39 cellular contexts compared by ENCODE assay signal in genomic region chr9:69202556-69202955, GRCh38.
"Had no signal": no experiment of that assay in that cellular context is flagged by ENCODE, and none has a peak within 500 bp of the region (broad histone marks: within the 10 kb centered on the region; RNA-seq: fewer than 3 reads in every experiment).

No MANE protein-coding gene starts in this region.

- H3K36me3 Mint-ChIP-seq: activated naive CD4-positive, alpha-beta T cell treated with anti-CD3 and anti-CD28 coated beads, Interleukin-2, amount 10 ng/mL, durations not matched to agents 7 days and 5 days; activated naive CD4-positive, alpha-beta T cell treated with anti-CD3 and anti-CD28 coated beads, Interleukin-2, amount 50 U/mL, for 24 hours; activated naive CD4-positive, alpha-beta T cell treated with anti-CD3 and anti-CD28 coated beads, Interleukin-2, amount 50 U/mL, for 72 hours; activated naive CD8-positive, alpha-beta T cell treated with anti-CD3 and anti-CD28 coated beads for 36 hours; activated naive CD8-positive, alpha-beta T cell treated with anti-CD3 and anti-CD28 coated beads, Interleukin-2, amount 10 ng/mL, durations not matched to agents 7 days and 5 days; brain had no signal

- H3K9me3 Mint-ChIP-seq: activated naive CD4-positive, alpha-beta T cell treated with anti-CD3 and anti-CD28 coated beads for 36 hours; activated naive CD4-positive, alpha-beta T cell treated with anti-CD3 and anti-CD28 coated beads, Interleukin-2, amount 10 ng/mL, durations not matched to agents 7 days and 5 days; activated naive CD4-positive, alpha-beta T cell treated with anti-CD3 and anti-CD28 coated beads, Interleukin-2, amount 50 U/mL, for 24 hours; activated naive CD4-positive, alpha-beta T cell treated with anti-CD3 and anti-CD28 coated beads, Interleukin-2, amount 50 U/mL, for 72 hours; activated naive CD8-positive, alpha-beta T cell treated with anti-CD3 and anti-CD28 coated beads for 36 hours; activated naive CD8-positive, alpha-beta T cell treated with anti-CD3 and anti-CD28 coated beads, Interleukin-2, amount 10 ng/mL, durations not matched to agents 7 days and 5 days; activated naive CD8-positive, alpha-beta T cell treated with anti-CD3 and anti-CD28 coated beads, Interleukin-2, amount 50 U/mL, for 24 hours; activated T-cell treated with anti-CD3 and anti-CD28 coated beads, Interleukin-2, amount 50 U/mL, for 24 hours; activated T-cell treated with anti-CD3 and anti-CD28 coated beads, Interleukin-2, amount 50 U/mL, for 4 hours; activated T-cell treated with anti-CD3 and anti-CD28 coated beads, Interleukin-2, amount 50 U/mL, for 72 hours; activated T-helper 1 cell treated with anti-CD3 and anti-CD28 coated beads, Interleukin-12 subunit alpha, Interleukin-12 subunit beta, Interleukin-2, Interleukin-4 antibody, amounts not matched to agents 30 ng/mL and 10 ng/mL and 1 ng/mL, durations not matched to agents 14 hours and 24 hours and 36 hours; activated T-helper 17 cell treated with anti-CD3 and anti-CD28 coated beads, Interleukin-2, amount 50 U/mL, for 72 hours; activated T-helper 2 cell treated with anti-CD3 and anti-CD28 coated beads, Interferon-gamma antibody, Interleukin-2, Interleukin-4, amounts not matched to agents 10 μg/mL and 5 μg/mL and 100 μg/mL, durations not matched to agents 14 hours and 24 hours and 36 hours; brain; central memory CD8-positive, alpha-beta T cell had no signal

- H3K27me3 ChIP-seq: adrenal gland, ascending aorta, body of pancreas, brain microvascular endothelial cell, breast epithelium, cardiac muscle cell had no signal

- H3K4me3 Mint-ChIP-seq: activated naive CD4-positive, alpha-beta T cell treated with anti-CD3 and anti-CD28 coated beads for 36 hours; activated naive CD4-positive, alpha-beta T cell treated with anti-CD3 and anti-CD28 coated beads, Interleukin-2, amount 10 ng/mL, durations not matched to agents 7 days and 5 days; activated naive CD4-positive, alpha-beta T cell treated with anti-CD3 and anti-CD28 coated beads, Interleukin-2, amount 50 U/mL, for 24 hours; activated naive CD8-positive, alpha-beta T cell; activated naive CD8-positive, alpha-beta T cell treated with anti-CD3 and anti-CD28 coated beads for 36 hours; activated naive CD8-positive, alpha-beta T cell treated with anti-CD3 and anti-CD28 coated beads, Interleukin-2, amount 10 ng/mL, durations not matched to agents 7 days and 5 days; activated naive CD8-positive, alpha-beta T cell treated with anti-CD3 and anti-CD28 coated beads, Interleukin-2, amount 50 U/mL, for 24 hours; activated T-cell treated with anti-CD3 and anti-CD28 coated beads, Interleukin-2, amount 50 U/mL, for 24 hours; activated T-cell treated with anti-CD3 and anti-CD28 coated beads, Interleukin-2, amount 50 U/mL, for 4 hours; activated T-cell treated with anti-CD3 and anti-CD28 coated beads, Interleukin-2, amount 50 U/mL, for 72 hours; activated T-helper 1 cell treated with anti-CD3 and anti-CD28 coated beads, Interleukin-12 subunit alpha, Interleukin-12 subunit beta, Interleukin-2, Interleukin-4 antibody, amounts not matched to agents 30 ng/mL and 10 ng/mL and 1 ng/mL, durations not matched to agents 14 hours and 24 hours and 36 hours; activated T-helper 17 cell treated with anti-CD3 and anti-CD28 coated beads, Interleukin-2, amount 50 U/mL, for 72 hours; brain; central memory CD8-positive, alpha-beta T cell had no signal

- H3K27ac Mint-ChIP-seq: activated naive CD4-positive, alpha-beta T cell treated with anti-CD3 and anti-CD28 coated beads for 36 hours; activated naive CD4-positive, alpha-beta T cell treated with anti-CD3 and anti-CD28 coated beads, Interleukin-2, amount 10 ng/mL, durations not matched to agents 7 days and 5 days; activated naive CD4-positive, alpha-beta T cell treated with anti-CD3 and anti-CD28 coated beads, Interleukin-2, amount 50 U/mL, for 24 hours; activated naive CD4-positive, alpha-beta T cell treated with anti-CD3 and anti-CD28 coated beads, Interleukin-2, amount 50 U/mL, for 72 hours; activated naive CD8-positive, alpha-beta T cell; activated naive CD8-positive, alpha-beta T cell treated with anti-CD3 and anti-CD28 coated beads for 36 hours; activated naive CD8-positive, alpha-beta T cell treated with anti-CD3 and anti-CD28 coated beads, Interleukin-2, amount 10 ng/mL, durations not matched to agents 7 days and 5 days; activated naive CD8-positive, alpha-beta T cell treated with anti-CD3 and anti-CD28 coated beads, Interleukin-2, amount 50 U/mL, for 24 hours; activated T-cell treated with anti-CD3 and anti-CD28 coated beads, Interleukin-2, amount 50 U/mL, for 24 hours; activated T-cell treated with anti-CD3 and anti-CD28 coated beads, Interleukin-2, amount 50 U/mL, for 72 hours; activated T-helper 1 cell treated with anti-CD3 and anti-CD28 coated beads, Interleukin-12 subunit alpha, Interleukin-12 subunit beta, Interleukin-2, Interleukin-4 antibody, amounts not matched to agents 30 ng/mL and 10 ng/mL and 1 ng/mL, durations not matched to agents 14 hours and 24 hours and 36 hours; activated T-helper 17 cell treated with anti-CD3 and anti-CD28 coated beads, Interleukin-2, amount 50 U/mL, for 72 hours; activated T-helper 2 cell treated with anti-CD3 and anti-CD28 coated beads, Interferon-gamma antibody, Interleukin-2, Interleukin-4, amounts not matched to agents 10 μg/mL and 5 μg/mL and 100 μg/mL, durations not matched to agents 14 hours and 24 hours and 36 hours; brain had no signal

- ATAC-seq: activated naive CD8-positive, alpha-beta T cell treated with anti-CD3 and anti-CD28 coated beads, Interleukin-2, amount 50 U/mL, for 24 hours; activated T-cell treated with anti-CD3 and anti-CD28 coated beads, Interleukin-2, amount 50 U/mL, for 4 hours; activated T-cell treated with anti-CD3 and anti-CD28 coated beads, Interleukin-2, amount 50 U/mL, for 72 hours; activated T-helper 17 cell treated with anti-CD3 and anti-CD28 coated beads, Interleukin-2, amount 50 U/mL, for 72 hours; body of pancreas had no signal

- FAIRE-seq: astrocyte, bronchial epithelial cell had no signal

- H3K27me3 Mint-ChIP-seq: activated naive CD4-positive, alpha-beta T cell treated with anti-CD3 and anti-CD28 coated beads, Interleukin-2, amount 10 ng/mL, durations not matched to agents 7 days and 5 days; activated naive CD4-positive, alpha-beta T cell treated with anti-CD3 and anti-CD28 coated beads, Interleukin-2, amount 50 U/mL, for 24 hours; activated naive CD8-positive, alpha-beta T cell; activated naive CD8-positive, alpha-beta T cell treated with anti-CD3 and anti-CD28 coated beads for 36 hours; activated naive CD8-positive, alpha-beta T cell treated with anti-CD3 and anti-CD28 coated beads, Interleukin-2, amount 10 ng/mL, durations not matched to agents 7 days and 5 days; activated naive CD8-positive, alpha-beta T cell treated with anti-CD3 and anti-CD28 coated beads, Interleukin-2, amount 50 U/mL, for 24 hours; activated T-cell treated with anti-CD3 and anti-CD28 coated beads, Interleukin-2, amount 50 U/mL, for 24 hours; activated T-helper 17 cell treated with anti-CD3 and anti-CD28 coated beads, Interleukin-2, amount 50 U/mL, for 72 hours; central memory CD8-positive, alpha-beta T cell had no signal

- H3K36me3 ChIP-seq: adrenal gland, ascending aorta, brain microvascular endothelial cell, breast epithelium, cardiac muscle cell had no signal

- H3K4me1 ChIP-seq: breast epithelium had no signal

- H3K27ac ChIP-seq: adrenal gland, ascending aorta, body of pancreas, brain microvascular endothelial cell, breast epithelium, cardiac muscle cell had no signal

- H3K9me3 ChIP-seq: adrenal gland, ascending aorta, body of pancreas, breast epithelium had no signal

- DNase-seq: activated effector memory CD4-positive, alpha-beta T cell treated with anti-CD3 and anti-CD28 coated beads, Interleukin-2, amount 50 U/mL, for 16 hours; activated effector memory CD4-positive, alpha-beta T cell treated with Interleukin-2 at 50 U/mL for 16 hours; activated gamma-delta T cell; activated gamma-delta T cell treated with Interleukin-2 at 50 U/mL for 16 hours; activated naive CD4-positive, alpha-beta T cell; activated naive CD4-positive, alpha-beta T cell treated with anti-CD3 and anti-CD28 coated beads for 36 hours; activated naive CD4-positive, alpha-beta T cell treated with anti-CD3 and anti-CD28 coated beads, Interleukin-2, amount 10 ng/mL, durations not matched to agents 7 days and 5 days; activated naive CD4-positive, alpha-beta T cell treated with anti-CD3 and anti-CD28 coated beads, Interleukin-2, amount 50 U/mL, for 16 hours; activated naive CD4-positive, alpha-beta T cell treated with Interleukin-2 at 50 U/mL for 16 hours; activated naive CD8-positive, alpha-beta T cell treated with anti-CD3 and anti-CD28 coated beads for 36 hours; activated naive CD8-positive, alpha-beta T cell treated with anti-CD3 and anti-CD28 coated beads, Interleukin-2, amount 10 ng/mL, durations not matched to agents 7 days and 5 days; activated naive CD8-positive, alpha-beta T cell treated with anti-CD3 and anti-CD28 coated beads, Interleukin-2, amount 50 U/mL, for 24 hours; activated T-cell treated with anti-CD3 and anti-CD28 coated beads, Interleukin-2, amount 50 U/mL, for 24 hours; activated T-cell treated with anti-CD3 and anti-CD28 coated beads, Interleukin-2, amount 50 U/mL, for 4 hours; activated T-cell treated with anti-CD3 and anti-CD28 coated beads, Interleukin-2, amount 50 U/mL, for 48 hours; activated T-cell treated with anti-CD3 and anti-CD28 coated beads, Interleukin-2, amount 50 U/mL, for 72 hours; adrenal gland; amniotic stem cell; amygdala; anterior cingulate cortex; aorta; body of pancreas; brain microvascular endothelial cell; caudate nucleus; central memory CD4-positive, alpha-beta T cell; cerebellar nuclear complex had no signal

- H3K4me3 ChIP-seq: adrenal gland, ascending aorta, body of pancreas, breast epithelium, cardiac muscle cell had no signal
